Comparison of ENCODE assay signal across 13 cellular contexts in the genomic region with DNA sequence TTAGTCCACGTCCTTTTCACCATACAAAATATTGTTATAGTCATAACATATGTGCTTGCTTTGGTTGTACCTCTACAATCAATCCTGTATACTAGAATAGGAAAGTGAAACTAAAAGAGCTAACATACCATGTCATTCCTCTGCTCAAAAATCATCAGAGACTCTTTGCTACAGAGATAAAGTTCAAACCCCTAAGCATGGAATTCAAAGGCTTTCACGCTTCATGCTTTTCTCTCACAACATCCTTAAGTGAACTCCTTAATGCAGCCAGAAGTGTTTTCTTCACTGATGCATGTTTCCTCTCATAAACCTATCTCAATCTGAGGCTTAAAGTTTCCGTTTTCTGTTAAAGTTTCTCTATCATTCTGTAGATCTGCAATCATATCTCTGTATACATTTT.
DNase-seq lines count a peak whose midpoint lies in the region; ATAC-seq lines count a peak whose summit lies in the region.
"Had no signal": no experiment of that assay in that cellular context is flagged by ENCODE, and none has a peak within 500 bp of the region (broad histone marks: within the 10 kb centered on the region; RNA-seq: fewer than 3 reads in every experiment).

No MANE protein-coding gene starts in this region.

- H3K4me3 ChIP-seq in mesenchymal stem cell (ENCODE audit: insufficient read depth in 1 of 2, low read depth in 1 of 2, low read length in 2 of 2), result peak overlapping the region in 1 of 2 experiments; percentile 33

- peak overlapping the region; percentile 53 for H3K27ac ChIP-seq in mesenchymal stem cell (ENCODE audit: low read length, poor library complexity, severe bottlenecking)
- H3K27ac ChIP-seq: heart right ventricle, WERI-Rb-1 had no signal

- no peaks in the 10 kb centered on the region for H3K36me3 ChIP-seq in mesenchymal stem cell (ENCODE audit: control insufficient read depth in 1 of 2, insufficient read depth in 2 of 2, low read depth in 1 of 2, low read length in 2 of 2)
- H3K36me3 ChIP-seq: heart right ventricle, WERI-Rb-1 had no signal

- no peaks in the 10 kb centered on the region for H3K4me1 ChIP-seq in mesenchymal stem cell (ENCODE audit: control insufficient read depth, insufficient read depth, low read depth, low read length)

- H2BK12ac ChIP-seq in mesenchymal stem cell (ENCODE audit: low read length in 2 of 2), result no peak overlapping the region

- H3K18ac ChIP-seq in mesenchymal stem cell (ENCODE audit: low read depth in 1 of 2, low read length in 2 of 2), result no peak overlapping the region

- no peak overlapping the region for H3K9ac ChIP-seq in mesenchymal stem cell (ENCODE audit: low read length)

- ATAC-seq in GM18858 (IDR thresholded peaks at IDR 0.05; ENCODE audit: unreplicated experiment) (peak; percentile 89), GM21717 (IDR thresholded peaks at IDR 0.05; ENCODE audit: unreplicated experiment) (peak; percentile 95)
- ATAC-seq: heart right ventricle; stimulated activated naive B cell treated with anti-CD40 and anti-IgM and Interleukin-4, amounts not matched to agents 10 μg/mL and 1 μg/mL and 100 μg/mL, for 72 hours had no signal

- H3K79me1 ChIP-seq in mesenchymal stem cell (replicated peaks; ENCODE audit: low read length, poor library complexity, severe bottlenecking), result no peaks in the 10 kb centered on the region

- no peak overlapping the region for H2BK5ac ChIP-seq in mesenchymal stem cell (ENCODE audit: low read depth, low read length, poor library complexity, severe bottlenecking)

- no peaks in the 10 kb centered on the region for H3K9me3 ChIP-seq in mesenchymal stem cell (ENCODE audit: control insufficient read depth, low read length)

- H3K23ac ChIP-seq in mesenchymal stem cell (ENCODE audit: low read length in 2 of 2), result no peak overlapping the region

- H4K91ac ChIP-seq in mesenchymal stem cell (ENCODE audit: low read length), result no peak overlapping the region

- no peak overlapping the region for H2AK5ac ChIP-seq in mesenchymal stem cell (ENCODE audit: low read length, severe bottlenecking)

- H3K27me3 ChIP-seq in mesenchymal stem cell (ENCODE audit: control insufficient read depth in 1 of 2, insufficient read depth in 1 of 2, low read length in 2 of 2), result no peaks in the 10 kb centered on the region
- H3K27me3 ChIP-seq: heart right ventricle had no signal

- peak overlapping the region; percentile 2 for H3K4me2 ChIP-seq in mesenchymal stem cell (ENCODE audit: low read length, poor library complexity, severe bottlenecking)

- DNase-seq in HT1080 (ENCODE audit: low read depth) (peak; percentile 0), mesenchymal stem cell (peak; percentile 4), nucleus accumbens (lab: John Stamatoyannopoulos, UW) (no peak), GOT3 (lab: John Stamatoyannopoulos, UW) (no peak), NCI-H526 (lab: John Stamatoyannopoulos, UW) (no peak), SIG-M5 treated with dmso at 0.1 percent for 504 hours (lab: John Stamatoyannopoulos, UW; ENCODE audit: unreplicated experiment) (no peak)
- DNase-seq: activated gamma-delta T cell treated with Interleukin-2 at 50 U/mL for 16 hours; heart right ventricle; NCI-H1092; stimulated activated naive B cell treated with anti-CD40 and anti-IgM and Interleukin-4, amounts not matched to agents 10 μg/mL and 1 μg/mL and 100 μg/mL, for 72 hours; WERI-Rb-1 had no signal

- H3K14ac ChIP-seq in mesenchymal stem cell (ENCODE audit: low read length in 2 of 2), result no peak overlapping the region

- no peak overlapping the region for H3K4ac ChIP-seq in mesenchymal stem cell (ENCODE audit: low read depth in 1 of 2, low read length in 2 of 2)

- H2BK15ac ChIP-seq in mesenchymal stem cell (ENCODE audit: low read depth, poor library complexity, severe bottlenecking), result no peak overlapping the region

- 65% methylated on average over 2 of the region's 3 CpGs for WGBS in mesenchymal stem cell

- no peak overlapping the region for H4K8ac ChIP-seq in mesenchymal stem cell (ENCODE audit: low read length)

- H2BK120ac ChIP-seq in mesenchymal stem cell (ENCODE audit: low read depth, low read length), result no peak overlapping the region

- H2AFZ ChIP-seq in mesenchymal stem cell (ENCODE audit: low read depth, low read length), result no peak overlapping the region

Comparison
In these comparisons a context has a peak if more than half of its experiments do, and no peak if none do; other contexts are left out.
1. DNase-seq: peak in HT1080 (single experiment) and mesenchymal stem cell (single experiment); none in nucleus accumbens (0 of 56), GOT3 (single experiment), NCI-H526 (0 of 2) and SIG-M5 treated with dmso at 0.1 percent for 504 hours (single experiment).